ENCODE assay signal across 1 cellular context in the genomic region with DNA sequence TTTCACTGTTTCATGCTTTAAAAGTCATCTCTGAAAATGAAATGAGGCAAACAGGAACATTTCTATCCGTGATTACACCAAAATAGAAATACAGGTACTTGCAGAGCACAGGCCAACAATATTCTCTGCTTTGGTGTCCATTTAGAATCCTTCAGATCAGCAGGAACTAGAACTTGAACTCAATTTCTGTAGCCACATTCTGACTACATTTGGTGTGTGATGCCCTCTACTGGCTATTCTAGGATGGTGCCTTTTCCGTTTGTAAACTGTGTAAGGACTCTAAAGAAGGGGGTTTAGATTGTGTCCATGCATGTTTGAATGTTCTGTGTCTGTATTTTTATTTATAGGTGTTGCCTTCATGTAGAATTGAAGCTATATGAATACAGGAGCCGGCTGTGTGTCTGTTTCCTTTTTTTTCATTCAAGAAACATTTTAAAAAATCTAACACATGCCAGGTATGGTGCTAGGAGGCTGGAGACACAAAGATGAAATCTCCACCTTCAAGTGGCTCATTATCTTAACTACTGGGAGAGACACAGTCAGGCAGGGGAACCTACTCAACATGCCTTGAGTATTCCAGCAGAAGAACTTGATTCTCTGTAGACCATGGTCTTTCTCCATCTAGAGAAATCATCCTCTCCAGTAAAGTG.
TF ChIP-seq lines count a peak whose summit lies in the region.

No MANE protein-coding gene starts in this region.

TF ChIP-seq in WTC11, 78 proteins besides CTCF, POLR2A, EP300 and RAD21 (continued from another document):
- TF ChIP-seq, protein P1, sequence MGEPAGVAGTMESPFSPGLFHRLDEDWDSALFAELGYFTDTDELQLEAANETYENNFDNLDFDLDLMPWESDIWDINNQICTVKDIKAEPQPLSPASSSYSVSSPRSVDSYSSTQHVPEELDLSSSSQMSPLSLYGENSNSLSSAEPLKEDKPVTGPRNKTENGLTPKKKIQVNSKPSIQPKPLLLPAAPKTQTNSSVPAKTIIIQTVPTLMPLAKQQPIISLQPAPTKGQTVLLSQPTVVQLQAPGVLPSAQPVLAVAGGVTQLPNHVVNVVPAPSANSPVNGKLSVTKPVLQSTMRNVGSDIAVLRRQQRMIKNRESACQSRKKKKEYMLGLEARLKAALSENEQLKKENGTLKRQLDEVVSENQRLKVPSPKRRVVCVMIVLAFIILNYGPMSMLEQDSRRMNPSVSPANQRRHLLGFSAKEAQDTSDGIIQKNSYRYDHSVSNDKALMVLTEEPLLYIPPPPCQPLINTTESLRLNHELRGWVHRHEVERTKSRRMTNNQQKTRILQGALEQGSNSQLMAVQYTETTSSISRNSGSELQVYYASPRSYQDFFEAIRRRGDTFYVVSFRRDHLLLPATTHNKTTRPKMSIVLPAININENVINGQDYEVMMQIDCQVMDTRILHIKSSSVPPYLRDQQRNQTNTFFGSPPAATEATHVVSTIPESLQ (CRISPR knock-in tag; IDR thresholded peaks at IDR 0.05), result no peak
- TF ChIP-seq RORB (CRISPR knock-in tag; IDR thresholded peaks at IDR 0.05), result no peak
